In genomic region chr3:32106132-32106928, GRCh38 we compare ENCODE assay signal across 1 cellular context.
TF ChIP-seq lines count a peak whose summit lies in the region.

Gene GPD1L, plus strand, starts transcription at chr3:32106620. Its CDS starts 92 bp downstream, at chr3:32106712.

TF ChIP-seq in K562, 482 proteins besides CTCF, POLR2A, EP300 and RAD21 (continued from another document and continues in another):
- TF ChIP-seq E2F8 (IDR thresholded peaks at IDR 0.05; ENCODE audit: low read depth, partially characterized antibody) (no peak), FOXK1 (CRISPR knock-in tag; IDR thresholded peaks at IDR 0.05; ENCODE audit: borderline replicate concordance) (no peak), GTF3C2 (IDR thresholded peaks at IDR 0.05; ENCODE audit: borderline replicate concordance, extremely low read depth, insufficient read length) (no peak), ZKSCAN1 (IDR thresholded peaks at IDR 0.05; ENCODE audit: low read depth, low read length) (no peak), E2F1 (CRISPR knock-in tag; IDR thresholded peaks at IDR 0.05) (peak; percentile 33; the same call in 1 of the 2 replicates), PCBP1 (IDR thresholded peaks at IDR 0.05; ENCODE audit: low read depth, low read length, poor library complexity, severe bottlenecking) (peak; percentile 77), NR2C2 (CRISPR knock-in tag; IDR thresholded peaks at IDR 0.05) (peak; percentile 64; the same call in 1 of the 2 replicates), NR2C2 (tag; IDR thresholded peaks at IDR 0.05) (peak; percentile 86), ZNF639 (CRISPR knock-in tag; conservative IDR thresholded peaks at IDR 0.05 in 1 of 2, IDR thresholded peaks at IDR 0.05 in 1 of 2) (peak in 1 of 2 experiments; percentile 59; a peak in 1 of 4 replicates), SMAD2 (IDR thresholded peaks at IDR 0.05; ENCODE audit: low read depth, low read length) (no peak), MNT (conservative IDR thresholded peaks at IDR 0.05) (peak in 1 of 2 experiments; percentile 64; a peak in 2 of 4 replicates), HDAC8 (tag; IDR thresholded peaks at IDR 0.05) (0 out of 2 replicates have a peak, but pooled peaks have one; percentile 73), MTA1 (IDR thresholded peaks at IDR 0.05; ENCODE audit: borderline replicate concordance) (no peak), ATF6 (CRISPR knock-in tag; IDR thresholded peaks at IDR 0.05) (no peak), ZKSCAN8 (CRISPR knock-in tag; IDR thresholded peaks at IDR 0.05) (no peak), TAL1 (IDR thresholded peaks at IDR 0.05) (no peak), E2F3 (CRISPR knock-in tag; IDR thresholded peaks at IDR 0.05) (peak; percentile 30; the same call in 1 of the 2 replicates), HINFP (tag; conservative IDR thresholded peaks at IDR 0.05; ENCODE audit: low read depth) (no peak), KLF1 (tag; IDR thresholded peaks at IDR 0.05) (0 out of 2 replicates have a peak, but pooled peaks have one; percentile 60), TFE3 (CRISPR knock-in tag; IDR thresholded peaks at IDR 0.05) (no peak), RBFOX2 (IDR thresholded peaks at IDR 0.05; ENCODE audit: low read depth, low read length) (peak; percentile 83), KLF16 (IDR thresholded peaks at IDR 0.05) (no peak), PHF21A (IDR thresholded peaks at IDR 0.05; ENCODE audit: borderline replicate concordance, low read depth) (no peak), NR1H2 (CRISPR knock-in tag; IDR thresholded peaks at IDR 0.05) (no peak), SAFB (IDR thresholded peaks at IDR 0.05; ENCODE audit: borderline replicate concordance, low read depth, low read length) (no peak), ZNF445 (CRISPR knock-in tag; IDR thresholded peaks at IDR 0.05; ENCODE audit: low read depth) (no peak), NCOR1 (IDR thresholded peaks at IDR 0.05) (no peak), DACH1 (IDR thresholded peaks at IDR 0.05; ENCODE audit: partially characterized antibody) (peak; percentile 52), ZNF12 (CRISPR knock-in tag; IDR thresholded peaks at IDR 0.05) (no peak), ASH1L (IDR thresholded peaks at IDR 0.05; ENCODE audit: borderline replicate concordance, low read depth, partially characterized antibody) (no peak), ZNF785 (CRISPR knock-in tag; IDR thresholded peaks at IDR 0.05) (no peak), TRIM28 (IDR thresholded peaks at IDR 0.05) (no peak), MXD1 (CRISPR knock-in tag; IDR thresholded peaks at IDR 0.05; ENCODE audit: borderline replicate concordance, poor library complexity, severe bottlenecking) (no peak), KDM5B (IDR thresholded peaks at IDR 0.05; ENCODE audit: insufficient replicate concordance, low read depth, low read length) (no peak), GMEB1 (CRISPR knock-in tag; IDR thresholded peaks at IDR 0.05) (no peak), ARID3B (CRISPR knock-in tag; IDR thresholded peaks at IDR 0.05; ENCODE audit: borderline replicate concordance) (no peak; the same call in 1 of the 2 replicates), ZBTB1 (CRISPR knock-in tag; IDR thresholded peaks at IDR 0.05; ENCODE audit: borderline replicate concordance, low read depth) (0 out of 2 replicates have a peak, but pooled peaks have one; percentile 53), ZNF165 (CRISPR knock-in tag; IDR thresholded peaks at IDR 0.05; ENCODE audit: borderline replicate concordance) (0 out of 2 replicates have a peak, but pooled peaks have one; percentile 22), TFAM (CRISPR knock-in tag; conservative IDR thresholded peaks at IDR 0.05) (no peak), ZZZ3 (IDR thresholded peaks at IDR 0.05) (no peak), TBL1XR1 (IDR thresholded peaks at IDR 0.05; ENCODE audit: low read length in 2 of 2) (no peak)
